ENCODE assay signal across 13 cellular contexts in genomic region chr3:120642368-120642948, GRCh38. TPM values are rescaled to one million over a fixed set of nuclear protein-coding genes. Genes with fewer than 3 reads are reported as not detected.
A peak's percentile ranks its signal among the peaks of the same experiment; 100 is the strongest.
DNase-seq lines count a peak whose midpoint lies in the region; ATAC-seq and TF ChIP-seq lines count a peak whose summit lies in the region.
"Had no signal": no experiment of that assay in that cellular context is flagged by ENCODE, and none has a peak within 500 bp of the region (broad histone marks: within the 10 kb centered on the region; RNA-seq: fewer than 3 reads in every experiment).

No MANE protein-coding gene starts in this region.

- H3K36me3 ChIP-seq in upper lobe of right lung (no peaks in the 10 kb centered on the region), SJCRH30 (no peaks in the 10 kb centered on the region)

- no peak overlapping the region for H3K4me3 Mint-ChIP-seq in activated naive CD8-positive, alpha-beta T cell treated with anti-CD3 and anti-CD28 coated beads, Interleukin-2, amount 50 U/mL, for 24 hours
- no peak overlapping the region for H3K4me3 Mint-ChIP-seq in activated naive CD8-positive, alpha-beta T cell treated with anti-CD3 and anti-CD28 coated beads for 36 hours
- H3K4me3 Mint-ChIP-seq: activated T-helper 1 cell treated with anti-CD3 and anti-CD28 coated beads, Interleukin-12 subunit alpha, Interleukin-12 subunit beta, Interleukin-2, Interleukin-4 antibody, amounts not matched to agents 30 ng/mL and 10 ng/mL and 1 ng/mL, durations not matched to agents 14 hours and 24 hours and 36 hours; B cell had no signal

- H3K27ac ChIP-seq in upper lobe of right lung: no peak overlapping the region
- no peak overlapping the region for H3K27ac ChIP-seq in SJCRH30
- H3K27ac ChIP-seq: right lobe of liver had no signal

- TF ChIP-seq CTCF in foreskin fibroblast (IDR thresholded peaks at IDR 0.05; ENCODE audit: low read depth, low read length): no peak
- no peak for TF ChIP-seq CTCF in upper lobe of right lung (IDR thresholded peaks at IDR 0.05)

- peaks cover 7% of the 10 kb centered on the region for H3K4me1 Mint-ChIP-seq in activated naive CD8-positive, alpha-beta T cell treated with anti-CD3 and anti-CD28 coated beads, Interleukin-2, amount 50 U/mL, for 24 hours
- H3K4me1 Mint-ChIP-seq in activated naive CD8-positive, alpha-beta T cell treated with anti-CD3 and anti-CD28 coated beads for 36 hours: peaks cover 9% of the 10 kb centered on the region
- H3K4me1 Mint-ChIP-seq: B cell had no signal

- DNase-seq in activated naive CD8-positive, alpha-beta T cell treated with anti-CD3 and anti-CD28 coated beads, Interleukin-2, amount 50 U/mL, for 24 hours: no peak
- DNase-seq in activated naive CD8-positive, alpha-beta T cell treated with anti-CD3 and anti-CD28 coated beads for 36 hours: no peak
- DNase-seq in RKO (ENCODE audit: low spot score): peak; percentile 58
- DNase-seq in foreskin fibroblast: peak; percentile 5 to 6
- no peak for DNase-seq in upper lobe of right lung
- no peak for DNase-seq in SK-N-DZ (ENCODE audit: low spot score)
- DNase-seq in NCI-H748 (lab: John Stamatoyannopoulos, UW; ENCODE audit: unreplicated experiment): no peak
- no peak for DNase-seq in SJCRH30
- DNase-seq: left ventricle myocardium superior, right lobe of liver had no signal

- H3K9me3 ChIP-seq in upper lobe of right lung (no peaks in the 10 kb centered on the region), SJCRH30 (replicated peaks) (no peaks in the 10 kb centered on the region)
- H3K9me3 ChIP-seq: right lobe of liver had no signal

- H3K27me3 ChIP-seq in upper lobe of right lung: no peaks in the 10 kb centered on the region
- H3K27me3 ChIP-seq in SJCRH30: no peaks in the 10 kb centered on the region
- H3K27me3 ChIP-seq: right lobe of liver had no signal

- H3K27me3 Mint-ChIP-seq in activated naive CD8-positive, alpha-beta T cell treated with anti-CD3 and anti-CD28 coated beads, Interleukin-2, amount 50 U/mL, for 24 hours: no peaks in the 10 kb centered on the region
- no peaks in the 10 kb centered on the region for H3K27me3 Mint-ChIP-seq in activated naive CD8-positive, alpha-beta T cell treated with anti-CD3 and anti-CD28 coated beads for 36 hours

- ATAC-seq in activated naive CD8-positive, alpha-beta T cell treated with anti-CD3 and anti-CD28 coated beads, Interleukin-2, amount 50 U/mL, for 24 hours: peak; percentile 57
- peak; percentile 42 for ATAC-seq in upper lobe of right lung
- ATAC-seq: left ventricle myocardium superior had no signal

- H3K36me3 Mint-ChIP-seq in activated naive CD8-positive, alpha-beta T cell treated with anti-CD3 and anti-CD28 coated beads, Interleukin-2, amount 50 U/mL, for 24 hours (ENCODE audit: low read depth): no peaks in the 10 kb centered on the region
- no peaks in the 10 kb centered on the region for H3K36me3 Mint-ChIP-seq in activated naive CD8-positive, alpha-beta T cell treated with anti-CD3 and anti-CD28 coated beads for 36 hours

- peaks cover 10% of the 10 kb centered on the region for H3K9me3 Mint-ChIP-seq in activated naive CD8-positive, alpha-beta T cell treated with anti-CD3 and anti-CD28 coated beads, Interleukin-2, amount 50 U/mL, for 24 hours
- H3K9me3 Mint-ChIP-seq in activated naive CD8-positive, alpha-beta T cell treated with anti-CD3 and anti-CD28 coated beads for 36 hours: peaks cover 6% of the 10 kb centered on the region
- H3K9me3 Mint-ChIP-seq: activated T-helper 1 cell treated with anti-CD3 and anti-CD28 coated beads, Interleukin-12 subunit alpha, Interleukin-12 subunit beta, Interleukin-2, Interleukin-4 antibody, amounts not matched to agents 30 ng/mL and 10 ng/mL and 1 ng/mL, durations not matched to agents 14 hours and 24 hours and 36 hours had no signal

- intact Hi-C loops in upper lobe of right lung (cut with DNase I): no loop called here

- peak overlapping the region; percentile 15 for H3K27ac Mint-ChIP-seq in activated naive CD8-positive, alpha-beta T cell treated with anti-CD3 and anti-CD28 coated beads, Interleukin-2, amount 50 U/mL, for 24 hours
- no peak overlapping the region for H3K27ac Mint-ChIP-seq in activated naive CD8-positive, alpha-beta T cell treated with anti-CD3 and anti-CD28 coated beads for 36 hours
- H3K27ac Mint-ChIP-seq: activated T-helper 1 cell treated with anti-CD3 and anti-CD28 coated beads, Interleukin-12 subunit alpha, Interleukin-12 subunit beta, Interleukin-2, Interleukin-4 antibody, amounts not matched to agents 30 ng/mL and 10 ng/mL and 1 ng/mL, durations not matched to agents 14 hours and 24 hours and 36 hours; B cell had no signal

- no peaks in the 10 kb centered on the region for H3K4me1 ChIP-seq in upper lobe of right lung
- no peaks in the 10 kb centered on the region for H3K4me1 ChIP-seq in SJCRH30

- H3K4me3 ChIP-seq in foreskin fibroblast (ENCODE audit: low read depth in 1 of 2, low read length in 2 of 2): no peak overlapping the region
- H3K4me3 ChIP-seq in upper lobe of right lung: no peak overlapping the region
- H3K4me3 ChIP-seq in SJCRH30: no peak overlapping the region
- H3K4me3 ChIP-seq: right lobe of liver had no signal

RNA-seq across cellular contexts. Expression of gene HGD, which starts 39.6 kb away (rescaled TPM):
- under 1 TPM; 0.20 to 0.35 TPM for total RNA-seq in activated naive CD8-positive, alpha-beta T cell treated with anti-CD3 and anti-CD28 coated beads for 36 hours
- 3.2 TPM for total RNA-seq in upper lobe of right lung
- not detected in 2 replicates for polyA plus RNA-seq in SK-N-DZ (2014; cell fraction: cytosol; rRNA removed)
- not detected in 2 replicates for polyA plus RNA-seq in SK-N-DZ (2014; cell fraction: nucleus; rRNA removed)
- 0.18 TPM in 1 of 2 replicates, not detected in the other for total RNA-seq in SJCRH30 (2014; rRNA removed; shearing (Covaris generic))
- total RNA-seq: H1, left ventricle myocardium superior had no signal

RNA-seq across cellular contexts. Expression of gene NDUFB4, which starts 46.3 kb away (rescaled TPM):
- total RNA-seq in activated naive CD8-positive, alpha-beta T cell treated with anti-CD3 and anti-CD28 coated beads for 36 hours: 100 to 1,000 TPM; 120 to 124 TPM
- 90.8 TPM for total RNA-seq in upper lobe of right lung
- 123 and 141 TPM in 2 replicates for polyA plus RNA-seq in SK-N-DZ (2014; cell fraction: cytosol; rRNA removed)
- 116 and 119 TPM in 2 replicates for polyA plus RNA-seq in SK-N-DZ (2014; cell fraction: nucleus; rRNA removed)
- 146 and 160 TPM in 2 replicates for total RNA-seq in SJCRH30 (2014; rRNA removed; shearing (Covaris generic))

Comparison
In these comparisons a context has a peak if more than half of its experiments do, and no peak if none do; other contexts are left out.
1. DNase-seq: peak in RKO (single experiment) and foreskin fibroblast (2 of 2); none in activated naive CD8-positive, alpha-beta T cell treated with anti-CD3 and anti-CD28 coated beads, Interleukin-2, amount 50 U/mL, for 24 hours (single experiment), activated naive CD8-positive, alpha-beta T cell treated with anti-CD3 and anti-CD28 coated beads for 36 hours (single experiment), upper lobe of right lung (single experiment), SK-N-DZ (single experiment), NCI-H748 (single experiment) and SJCRH30 (0 of 2).